ENCODE assay signal across 28 cellular contexts in genomic region chr2:35858216-35858615, GRCh38.
"Had no signal": no experiment of that assay in that cellular context is flagged by ENCODE, and none has a peak within 500 bp of the region (broad histone marks: within the 10 kb centered on the region; RNA-seq: fewer than 3 reads in every experiment).

No MANE protein-coding gene starts in this region.

- H3K4me3 ChIP-seq: Peyer's patch, SJSA1 had no signal

- H3K36me3 ChIP-seq: brain microvascular endothelial cell, Peyer's patch, SJSA1 had no signal

- ATAC-seq: activated naive CD8-positive, alpha-beta T cell treated with anti-CD3 and anti-CD28 coated beads, Interleukin-2, amount 50 U/mL, for 24 hours had no signal

- H3K4me1 ChIP-seq: Peyer's patch, SJSA1 had no signal

- DNase-seq: activated B cell treated with CpG ODN at 0.5 μM for 24 hours; activated CD4-positive, alpha-beta memory T cell treated with anti-CD3 and anti-CD28 coated beads for 36 hours; activated CD4-positive, alpha-beta T cell treated with anti-CD3 and anti-CD28 coated beads for 4 hours; activated CD4-positive, alpha-beta T cell treated with anti-CD3 and anti-CD28 coated beads, Interleukin-2, amount 50 U/mL, for 1 hour; activated CD4-positive, CD25-positive, alpha-beta regulatory T cell treated with anti-CD3 and anti-CD28 coated beads, Interleukin-2, amount 50 U/mL, for 72 hours; activated CD8-positive, alpha-beta memory T cell treated with anti-CD3 and anti-CD28 coated beads, Interleukin-2, amount 50 U/mL, for 48 hours; activated effector memory CD4-positive, alpha-beta T cell treated with Interleukin-2 at 50 U/mL for 16 hours; activated naive CD4-positive, alpha-beta T cell treated with anti-CD3 and anti-CD28 coated beads, Interleukin-2, amount 10 ng/mL, durations not matched to agents 7 days and 5 days; activated naive CD8-positive, alpha-beta T cell treated with anti-CD3 and anti-CD28 coated beads, Interleukin-2, amount 50 U/mL, for 24 hours; activated T-cell treated with anti-CD3 and anti-CD28 coated beads, Interleukin-2, amount 50 U/mL, for 48 hours; anterior cingulate cortex; brain microvascular endothelial cell; NCI-H1105; NCI-H1417 treated with DMSO at 0.1 percent for 48 hours; NCI-H187 treated with DMSO at 0.1 percent for 48 hours; NCI-H2081; NCI-H2171 treated with DMSO at 0.1 percent for 48 hours; NCI-H2227 treated with DMSO at 0.1 percent for 48 hours; NCI-H446; NCI-H510A treated with DMSO at 0.1 percent for 48 hours; NCI-H69; NCI-H82; Peyer's patch; RPMI8226; SHP77 treated with DMSO at 0.1 percent for 48 hours; SK-N-SH had no signal

- H3K9ac ChIP-seq: KMS-11, SK-N-SH had no signal

- H3K9me3 ChIP-seq: Peyer's patch, SJSA1, SK-N-SH had no signal

- H3K4me2 ChIP-seq: KMS-11, SK-N-SH had no signal

- H3K27me3 ChIP-seq: brain microvascular endothelial cell, Peyer's patch, SJSA1 had no signal

- H3K27ac ChIP-seq: brain microvascular endothelial cell, KMS-11, Peyer's patch, SJSA1 had no signal
